13 cellular contexts compared by ENCODE assay signal in genomic region chr6:130178692-130179091, GRCh38. TPM values are rescaled to one million over a fixed set of nuclear protein-coding genes. Genes with fewer than 3 reads are reported as not detected.
DNase-seq lines count a peak whose midpoint lies in the region; ATAC-seq and TF ChIP-seq lines count a peak whose summit lies in the region.
"Had no signal": no experiment of that assay in that cellular context is flagged by ENCODE, and none has a peak within 500 bp of the region (broad histone marks: within the 10 kb centered on the region; RNA-seq: fewer than 3 reads in every experiment).

No MANE protein-coding gene starts in this region.

- H3K14ac ChIP-seq in mesenchymal stem cell (ENCODE audit: low read length in 2 of 2) = no peak overlapping the region

- H4K8ac ChIP-seq in mesenchymal stem cell (ENCODE audit: low read length) = no peak overlapping the region

- no peak overlapping the region for H2BK5ac ChIP-seq in mesenchymal stem cell (ENCODE audit: low read depth, low read length, poor library complexity, severe bottlenecking)

- H3K27me3 ChIP-seq in mesenchymal stem cell (ENCODE audit: control insufficient read depth in 1 of 2, insufficient read depth in 1 of 2, low read length in 2 of 2) = no peaks in the 10 kb centered on the region
- no peaks in the 10 kb centered on the region for H3K27me3 ChIP-seq in CD4-positive, alpha-beta T cell (ENCODE audit: control insufficient read depth, insufficient read depth, low read length)

- H3K27ac ChIP-seq in mesenchymal stem cell (ENCODE audit: low read length, poor library complexity, severe bottlenecking) = no peak overlapping the region
- H3K27ac ChIP-seq in CD4-positive, alpha-beta T cell (ENCODE audit: low read depth, low read length) = no peak overlapping the region

- POLR2A ChIA-PET in CD4-positive, alpha-beta T cell (lab: Charles Lee) = no interaction called here

- H4K91ac ChIP-seq in mesenchymal stem cell (ENCODE audit: low read length) = no peak overlapping the region

- H3K9ac ChIP-seq in mesenchymal stem cell (ENCODE audit: low read length) = no peak overlapping the region

- H2AK5ac ChIP-seq in mesenchymal stem cell (ENCODE audit: low read length, severe bottlenecking) = no peak overlapping the region

- H3K9me3 ChIP-seq in mesenchymal stem cell (ENCODE audit: control insufficient read depth, low read length) = no peaks in the 10 kb centered on the region
- no peaks in the 10 kb centered on the region for H3K9me3 ChIP-seq in CD4-positive, alpha-beta T cell (ENCODE audit: control insufficient read depth, low read length)

- H3K4me3 ChIP-seq in mesenchymal stem cell (ENCODE audit: insufficient read depth in 1 of 2, low read depth in 1 of 2, low read length in 2 of 2) = no peak overlapping the region

- peaks cover 0 to 31% of the 10 kb centered on the region in 2 experiments for H3K36me3 ChIP-seq in mesenchymal stem cell (ENCODE audit: control insufficient read depth in 1 of 2, insufficient read depth in 2 of 2, low read depth in 1 of 2, low read length in 2 of 2)

- no peak overlapping the region for H3K4ac ChIP-seq in mesenchymal stem cell (ENCODE audit: low read depth in 1 of 2, low read length in 2 of 2)

- H3K4me2 ChIP-seq in mesenchymal stem cell (ENCODE audit: low read length, poor library complexity, severe bottlenecking) = no peak overlapping the region

- no peaks in the 10 kb centered on the region for H3K79me1 ChIP-seq in mesenchymal stem cell (replicated peaks; ENCODE audit: low read length, poor library complexity, severe bottlenecking)

- no peak overlapping the region for H3K4me3 Mint-ChIP-seq in activated CD8-positive, alpha-beta memory T cell treated with anti-CD3 and anti-CD28 coated beads, Interleukin-2, amount 10 ng/mL, durations not matched to agents 7 days and 5 days
- H3K4me3 Mint-ChIP-seq in activated T-helper 2 cell treated with anti-CD3 and anti-CD28 coated beads, Interferon-gamma antibody, Interleukin-2, Interleukin-4, amounts not matched to agents 10 μg/mL and 5 μg/mL and 100 μg/mL, durations not matched to agents 14 hours and 24 hours and 36 hours (ENCODE audit: low read depth) = no peak overlapping the region
- H3K4me3 Mint-ChIP-seq in CD4-positive, alpha-beta T cell = no peak overlapping the region
- H3K4me3 Mint-ChIP-seq: activated naive CD4-positive, alpha-beta T cell treated with anti-CD3 and anti-CD28 coated beads for 36 hours had no signal

- peaks cover 23% of the 10 kb centered on the region for H3K4me1 Mint-ChIP-seq in activated CD8-positive, alpha-beta memory T cell treated with anti-CD3 and anti-CD28 coated beads, Interleukin-2, amount 10 ng/mL, durations not matched to agents 7 days and 5 days
- H3K4me1 Mint-ChIP-seq in activated T-helper 2 cell treated with anti-CD3 and anti-CD28 coated beads, Interferon-gamma antibody, Interleukin-2, Interleukin-4, amounts not matched to agents 10 μg/mL and 5 μg/mL and 100 μg/mL, durations not matched to agents 14 hours and 24 hours and 36 hours (ENCODE audit: low read depth) = peaks cover 27% of the 10 kb centered on the region
- H3K4me1 Mint-ChIP-seq in CD4-positive, alpha-beta T cell (ENCODE audit: low read depth) = peaks cover 34% of the 10 kb centered on the region

- H3K27ac Mint-ChIP-seq in activated CD8-positive, alpha-beta memory T cell treated with anti-CD3 and anti-CD28 coated beads, Interleukin-2, amount 10 ng/mL, durations not matched to agents 7 days and 5 days = no peak overlapping the region
- H3K27ac Mint-ChIP-seq in activated T-helper 2 cell treated with anti-CD3 and anti-CD28 coated beads, Interferon-gamma antibody, Interleukin-2, Interleukin-4, amounts not matched to agents 10 μg/mL and 5 μg/mL and 100 μg/mL, durations not matched to agents 14 hours and 24 hours and 36 hours = no peak overlapping the region
- no peak overlapping the region for H3K27ac Mint-ChIP-seq in CD4-positive, alpha-beta T cell
- H3K27ac Mint-ChIP-seq: activated naive CD4-positive, alpha-beta T cell treated with anti-CD3 and anti-CD28 coated beads for 36 hours had no signal

- intact Hi-C loops in activated T-helper 2 cell treated with anti-CD3 and anti-CD28 coated beads, Interferon-gamma antibody, Interleukin-2, Interleukin-4, amounts not matched to agents 10 μg/mL and 5 μg/mL and 100 μg/mL, durations not matched to agents 14 hours and 24 hours and 36 hours (cut with micrococcal nuclease) = no loop called here
- intact Hi-C loops in CD4-positive, alpha-beta T cell (cut with DNase I, micrococcal nuclease) = no loop called here

- no peak for TF ChIP-seq CTCF in CD4-positive, alpha-beta T cell (IDR thresholded peaks at IDR 0.05)

- no peaks in the 10 kb centered on the region for H3K9me3 Mint-ChIP-seq in activated CD8-positive, alpha-beta memory T cell treated with anti-CD3 and anti-CD28 coated beads, Interleukin-2, amount 10 ng/mL, durations not matched to agents 7 days and 5 days (ENCODE audit: low read depth)
- no peaks in the 10 kb centered on the region for H3K9me3 Mint-ChIP-seq in activated T-helper 2 cell treated with anti-CD3 and anti-CD28 coated beads, Interferon-gamma antibody, Interleukin-2, Interleukin-4, amounts not matched to agents 10 μg/mL and 5 μg/mL and 100 μg/mL, durations not matched to agents 14 hours and 24 hours and 36 hours
- H3K9me3 Mint-ChIP-seq in CD4-positive, alpha-beta T cell = peaks cover 2% of the 10 kb centered on the region
- H3K9me3 Mint-ChIP-seq: activated naive CD4-positive, alpha-beta T cell treated with anti-CD3 and anti-CD28 coated beads for 36 hours had no signal

- 71% methylated on average over 1 of the region's 1 CpG for WGBS in mesenchymal stem cell

- ATAC-seq in activated CD8-positive, alpha-beta memory T cell treated with anti-CD3 and anti-CD28 coated beads, Interleukin-2, amount 10 ng/mL, durations not matched to agents 7 days and 5 days = no peak
- no peak for ATAC-seq in CD4-positive, alpha-beta T cell (ENCODE audit: poor library complexity)
- ATAC-seq: sciatic nerve had no signal

- CTCF ChIA-PET in activated CD8-positive, alpha-beta memory T cell treated with anti-CD3 and anti-CD28 coated beads, Interleukin-2, amount 10 ng/mL, durations not matched to agents 7 days and 5 days (lab: Charles Lee) = interaction anchor here (0.6 to 1.0 kb wide), 3 partner anchors 9 to 539 kb away, joined by 3 read pairs; no protein-coding TSS in a partner anchor
- CTCF ChIA-PET in CD4-positive, alpha-beta T cell (lab: Charles Lee) = no interaction called here

- peaks cover 68% of the 10 kb centered on the region for H3K36me3 Mint-ChIP-seq in activated CD8-positive, alpha-beta memory T cell treated with anti-CD3 and anti-CD28 coated beads, Interleukin-2, amount 10 ng/mL, durations not matched to agents 7 days and 5 days
- H3K36me3 Mint-ChIP-seq in activated T-helper 2 cell treated with anti-CD3 and anti-CD28 coated beads, Interferon-gamma antibody, Interleukin-2, Interleukin-4, amounts not matched to agents 10 μg/mL and 5 μg/mL and 100 μg/mL, durations not matched to agents 14 hours and 24 hours and 36 hours (ENCODE audit: low read depth) = peaks cover 60% of the 10 kb centered on the region
- peaks cover 85% of the 10 kb centered on the region for H3K36me3 Mint-ChIP-seq in CD4-positive, alpha-beta T cell (ENCODE audit: low read depth)

- DNase-seq in COLO829 (ENCODE audit: low spot score) (peak; percentile 28), LoVo (ENCODE audit: low spot score) (peak; percentile 83), dermis blood vessel endothelial cell (peak; percentile 4), mesenchymal stem cell (peak; percentile 84), NCI-H2029 treated with DMSO at 0.1 percent for 48 hours (lab: John Stamatoyannopoulos, UW) (no peak)
- DNase-seq in activated CD8-positive, alpha-beta memory T cell treated with anti-CD3 and anti-CD28 coated beads, Interleukin-2, amount 10 ng/mL, durations not matched to agents 7 days and 5 days = no peak
- DNase-seq in activated T-helper 2 cell treated with anti-CD3 and anti-CD28 coated beads, Interferon-gamma antibody, Interleukin-2, Interleukin-4, amounts not matched to agents 10 μg/mL and 5 μg/mL and 100 μg/mL, durations not matched to agents 14 hours and 24 hours and 36 hours (ENCODE audit: low spot score) = no peak
- no peak for DNase-seq in CD4-positive, alpha-beta T cell
- DNase-seq: activated CD4-positive, CD25-positive, alpha-beta regulatory T cell; activated naive CD4-positive, alpha-beta T cell treated with anti-CD3 and anti-CD28 coated beads for 36 hours; DMS153; effector CD4-positive, alpha-beta T cell had no signal

- H2BK15ac ChIP-seq in mesenchymal stem cell (ENCODE audit: low read depth, poor library complexity, severe bottlenecking) = no peak overlapping the region

- H3K27me3 Mint-ChIP-seq in activated CD8-positive, alpha-beta memory T cell treated with anti-CD3 and anti-CD28 coated beads, Interleukin-2, amount 10 ng/mL, durations not matched to agents 7 days and 5 days = no peaks in the 10 kb centered on the region
- H3K27me3 Mint-ChIP-seq in activated T-helper 2 cell treated with anti-CD3 and anti-CD28 coated beads, Interferon-gamma antibody, Interleukin-2, Interleukin-4, amounts not matched to agents 10 μg/mL and 5 μg/mL and 100 μg/mL, durations not matched to agents 14 hours and 24 hours and 36 hours (ENCODE audit: low read depth) = no peaks in the 10 kb centered on the region
- no peaks in the 10 kb centered on the region for H3K27me3 Mint-ChIP-seq in CD4-positive, alpha-beta T cell

- no peak overlapping the region for H2AFZ ChIP-seq in mesenchymal stem cell (ENCODE audit: low read depth, low read length)

- H3K23ac ChIP-seq in mesenchymal stem cell (ENCODE audit: low read length in 2 of 2) = no peak overlapping the region

- no peaks in the 10 kb centered on the region for H3K4me1 ChIP-seq in mesenchymal stem cell (ENCODE audit: control insufficient read depth, insufficient read depth, low read depth, low read length)

- H2BK12ac ChIP-seq in mesenchymal stem cell (ENCODE audit: low read length in 2 of 2) = no peak overlapping the region

- no peak overlapping the region for H2BK120ac ChIP-seq in mesenchymal stem cell (ENCODE audit: low read depth, low read length)

- H3K18ac ChIP-seq in mesenchymal stem cell (ENCODE audit: low read depth in 1 of 2, low read length in 2 of 2) = no peak overlapping the region

RNA-seq across cellular contexts. Expression of gene SAMD3, which starts 44.1 kb away (rescaled TPM):
- total RNA-seq in dermis blood vessel endothelial cell = not detected in 2 replicates
- 0.48 TPM for polyA plus RNA-seq in mesenchymal stem cell (2013, experiment 1 of 2)
- polyA plus RNA-seq in mesenchymal stem cell (2013, experiment 2 of 2) = 0.53 TPM
- total RNA-seq in activated CD8-positive, alpha-beta memory T cell treated with anti-CD3 and anti-CD28 coated beads, Interleukin-2, amount 10 ng/mL, durations not matched to agents 7 days and 5 days = 10 to 100 TPM; 14.3 to 47.9 TPM
- 3.2 and 3.4 TPM in 2 replicates for total RNA-seq in activated T-helper 2 cell treated with anti-CD3 and anti-CD28 coated beads, Interferon-gamma antibody, Interleukin-2, Interleukin-4, amounts not matched to agents 10 μg/mL and 5 μg/mL and 100 μg/mL, durations not matched to agents 14 hours and 24 hours and 36 hours
- total RNA-seq in CD4-positive, alpha-beta T cell = 10 to 100 TPM; 24.3 to 28.7 TPM

Comparison
In these comparisons a context has a peak if more than half of its experiments do, and no peak if none do; other contexts are left out.
1. DNase-seq: peak in COLO829 (single experiment), LoVo (single experiment), dermis blood vessel endothelial cell (single experiment) and mesenchymal stem cell (single experiment); none in NCI-H2029 treated with DMSO at 0.1 percent for 48 hours (single experiment), activated CD8-positive, alpha-beta memory T cell treated with anti-CD3 and anti-CD28 coated beads, Interleukin-2, amount 10 ng/mL, durations not matched to agents 7 days and 5 days (single experiment), activated T-helper 2 cell treated with anti-CD3 and anti-CD28 coated beads, Interferon-gamma antibody, Interleukin-2, Interleukin-4, amounts not matched to agents 10 μg/mL and 5 μg/mL and 100 μg/mL, durations not matched to agents 14 hours and 24 hours and 36 hours (single experiment) and CD4-positive, alpha-beta T cell (0 of 10).